8 cellular contexts compared by ENCODE assay signal in genomic region chr20:50190251-50191064, GRCh38. TPM values are rescaled to one million over a fixed set of nuclear protein-coding genes. Genes with fewer than 3 reads are reported as not detected.
DNase-seq lines count a peak whose midpoint lies in the region; ATAC-seq lines count a peak whose summit lies in the region.

TSS of gene CEBPB (plus strand) at chr20:50190830. CDS start at chr20:50191034, 204 bp downstream.

- H3K4me3 Mint-ChIP-seq in T-helper 2 cell treated with Interferon-gamma antibody and Interleukin-4, amounts not matched to agents 5 μg/mL and 100 μg/mL, for 36 hours = peak within 1 kb of the TSS; percentile 77

- H3K27ac Mint-ChIP-seq in T-helper 2 cell treated with Interferon-gamma antibody and Interleukin-4, amounts not matched to agents 5 μg/mL and 100 μg/mL, for 36 hours = peak within 1 kb of the TSS; percentile 84

- DNase-seq in EH (ENCODE audit: low read depth) (peak; percentile 93), H7 (peak; percentile 100), NCI-H1105 treated with DMSO at 0.1 percent for 48 hours (lab: John Stamatoyannopoulos, UW) (peak; percentile 77), anterior cingulate cortex (lab: John Stamatoyannopoulos, UW) (peak in 55 of 58 donors; percentile 24 to 88 (median 70)), right cardiac atrium (peak; percentile 91 to 97 (median 97)), retina (peak; percentile 81)
- DNase-seq in T-helper 2 cell treated with Interferon-gamma antibody and Interleukin-4, amounts not matched to agents 5 μg/mL and 100 μg/mL, for 36 hours (ENCODE audit: low spot score) = peak; percentile 80

- WGBS in right cardiac atrium = under 1% methylated on average over 88 of the region's 89 CpGs

- H3K27ac ChIP-seq in right cardiac atrium (ENCODE audit: low read length) = peak within 1 kb of the TSS; percentile 86

- peaks cover 10% of the 10 kb centered on the region for H3K4me1 ChIP-seq in right cardiac atrium (ENCODE audit: control insufficient read depth, insufficient read depth, low read length)

- ATAC-seq in right cardiac atrium (peak; percentile 70 to 83), HG03460 (IDR thresholded peaks at IDR 0.05; ENCODE audit: unreplicated experiment) (no peak)

- H3K9me3 ChIP-seq in right cardiac atrium (ENCODE audit: control insufficient read depth, low read length) = no peaks in the 10 kb centered on the region

- intact Hi-C loops in right cardiac atrium (cut with DNase I) = loop anchor here (2.0 to 10.0 kb wide), 8 partner anchors 84 to 274 kb away; no protein-coding TSS in a partner anchor

- H3K27me3 Mint-ChIP-seq in T-helper 2 cell treated with Interferon-gamma antibody and Interleukin-4, amounts not matched to agents 5 μg/mL and 100 μg/mL, for 36 hours (ENCODE audit: low read depth) = peaks cover 8% of the 10 kb centered on the region

- no peaks in the 10 kb centered on the region; the same call in 1 of the 2 replicates for H3K36me3 ChIP-seq in H7 (replicated peaks; ENCODE audit: control insufficient read depth, insufficient read depth, low read length)

- H3K4me3 ChIP-seq in H7 (ENCODE audit: insufficient read depth, low read depth, low read length) (peak within 1 kb of the TSS; percentile 96), right cardiac atrium (ENCODE audit: low read length) (peak within 1 kb of the TSS; percentile 64)

- H3K36me3 Mint-ChIP-seq in T-helper 2 cell treated with Interferon-gamma antibody and Interleukin-4, amounts not matched to agents 5 μg/mL and 100 μg/mL, for 36 hours (ENCODE audit: low read depth) = peaks cover 21% of the 10 kb centered on the region

- no peaks in the 10 kb centered on the region for H3K27me3 ChIP-seq in H7 (ENCODE audit: control insufficient read depth, insufficient read depth, low read length)
- no peaks in the 10 kb centered on the region for H3K27me3 ChIP-seq in right cardiac atrium (ENCODE audit: control insufficient read depth, insufficient read depth)

- no peaks in the 10 kb centered on the region for H3K9me3 Mint-ChIP-seq in T-helper 2 cell treated with Interferon-gamma antibody and Interleukin-4, amounts not matched to agents 5 μg/mL and 100 μg/mL, for 36 hours

- H3K4me1 Mint-ChIP-seq in T-helper 2 cell treated with Interferon-gamma antibody and Interleukin-4, amounts not matched to agents 5 μg/mL and 100 μg/mL, for 36 hours (ENCODE audit: low read depth) = peaks cover 28% of the 10 kb centered on the region

RNA-seq across cellular contexts. Expression of gene CEBPB, which starts in this region (rescaled TPM):
- total RNA-seq in H7 (2014; rRNA removed; shearing (Covaris generic)) = 23.5 and 23.6 TPM in 2 replicates
- 10 to 100 TPM; 46.2 to 92.4 (median 64.3) TPM for total RNA-seq in right cardiac atrium
- 16.4 TPM for polyA plus RNA-seq in right cardiac atrium
